Comparison of ENCODE assay signal across 15 cellular contexts in the genomic region with DNA sequence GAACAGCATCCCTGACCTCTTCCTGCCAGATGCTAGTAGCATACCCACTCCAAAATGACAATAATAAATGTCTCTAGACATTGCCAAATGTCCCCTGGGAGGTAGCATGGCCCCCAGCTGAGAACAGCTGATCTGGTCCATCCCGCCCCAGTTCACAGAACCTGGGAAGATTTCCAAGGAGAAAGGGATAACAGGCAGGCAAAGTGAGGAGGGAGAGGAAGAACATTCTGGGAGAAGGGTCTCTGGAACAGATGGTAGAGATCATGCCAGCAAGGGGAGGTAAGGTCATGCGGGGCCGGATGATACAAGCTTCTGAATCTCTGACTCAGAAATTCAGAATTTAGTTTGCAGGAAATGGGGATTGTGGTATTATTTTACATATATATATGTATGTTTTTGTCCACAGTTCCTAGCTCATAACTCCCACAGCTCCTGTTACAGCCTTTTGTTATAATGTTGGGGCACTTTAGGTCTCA.
DNase-seq lines count a peak whose midpoint lies in the region; ATAC-seq and TF ChIP-seq lines count a peak whose summit lies in the region.
"Had no signal": no experiment of that assay in that cellular context is flagged by ENCODE, and none has a peak within 500 bp of the region (broad histone marks: within the 10 kb centered on the region; RNA-seq: fewer than 3 reads in every experiment).

No MANE protein-coding gene starts in this region.

- H3K27ac ChIP-seq in substantia nigra (ENCODE audit: low read depth, low read length, poor library complexity, severe bottlenecking), result no peak overlapping the region
- H3K27ac ChIP-seq in lower lobe of right lung, result no peak overlapping the region
- no peak overlapping the region for H3K27ac ChIP-seq in PC-9
- H3K27ac ChIP-seq: spleen had no signal

- POLR2A ChIA-PET in PC-9 (lab: Charles Lee; ENCODE audit: unreplicated experiment), result interaction anchor here (0.7 kb wide), 1 partner anchor 670 kb away, joined by 10 read pairs; no protein-coding TSS in a partner anchor

- BruUV-seq in PC-9 (replicated peaks; lab: Mats Ljungman, UMichigan), result no TSS peak

- ATAC-seq in lower lobe of right lung, result no peak
- ATAC-seq: natural killer cell had no signal

- H3K27me3 ChIP-seq in BE2C (no peaks in the 10 kb centered on the region), lower lobe of right lung (ENCODE audit: low read depth) (no peaks in the 10 kb centered on the region), PC-9 (ENCODE audit: insufficient read depth, low read depth) (no peaks in the 10 kb centered on the region)
- H3K27me3 ChIP-seq: spleen had no signal

- H3K4me2 ChIP-seq in PC-9, result no peak overlapping the region

- CTCF ChIA-PET in PC-9 (lab: Charles Lee), result no interaction called here

- H3K36me3 ChIP-seq in BE2C (no peaks in the 10 kb centered on the region), lower lobe of right lung (no peaks in the 10 kb centered on the region), PC-9 (ENCODE audit: low read depth) (no peaks in the 10 kb centered on the region)

- H3K4me1 ChIP-seq in BE2C (peaks cover 16% of the 10 kb centered on the region), lower lobe of right lung (no peaks in the 10 kb centered on the region), PC-9 (replicated peaks; ENCODE audit: insufficient read depth) (no peaks in the 10 kb centered on the region)
- H3K4me1 ChIP-seq: spleen had no signal

- H4K20me1 ChIP-seq in PC-9 (ENCODE audit: insufficient read depth), result no peaks in the 10 kb centered on the region

- intact Hi-C loops in lower lobe of right lung (cut with DNase I), result no loop called here
- intact Hi-C loops in PC-9 (cut with micrococcal nuclease; ENCODE audit: unreplicated experiment), result no loop called here

- H2AFZ ChIP-seq in PC-9, result no peak overlapping the region

- peak; percentile 53 for DNase-seq in BE2C
- peak; percentile 84 for DNase-seq in HCEC 1CT
- DNase-seq in T1000 (lab: John Stamatoyannopoulos, UW), result peak; percentile 47
- peak; percentile 42 to 45 for DNase-seq in foreskin fibroblast
- DNase-seq in substantia nigra (lab: John Stamatoyannopoulos, UW), result no peak
- DNase-seq in NCI-H510A treated with DMSO at 0.1 percent for 48 hours (lab: John Stamatoyannopoulos, UW), result no peak
- no peak for DNase-seq in lower lobe of right lung
- no peak for DNase-seq in PC-9
- DNase-seq: anterior cingulate cortex; CD8-positive, alpha-beta memory T cell; erythroblast; islet precursor cell; natural killer cell; spleen; stimulated activated CD8-positive, alpha-beta memory T cell treated with anti-CD3 and anti-CD28 coated beads, Interleukin-4, amount 100 ng/mL, for 48 hours had no signal

- H3F3A ChIP-seq in PC-9 (ENCODE audit: insufficient read depth, low read depth), result no peaks in the 10 kb centered on the region

- no peaks in the 10 kb centered on the region for H3K9me2 ChIP-seq in PC-9 (ENCODE audit: insufficient read depth)

- TF ChIP-seq CTCF in BE2C (IDR thresholded peaks at IDR 0.05; ENCODE audit: low read depth, low read length) (no peak), foreskin fibroblast (IDR thresholded peaks at IDR 0.05; ENCODE audit: low read depth, low read length) (no peak), lower lobe of right lung (IDR thresholded peaks at IDR 0.05) (no peak), PC-9 (conservative IDR thresholded peaks at IDR 0.05) (no peak)

- H3K4me3 ChIP-seq in BE2C (ENCODE audit: low read depth, low read length), result no peak overlapping the region
- H3K4me3 ChIP-seq in foreskin fibroblast (ENCODE audit: low read depth in 1 of 2, low read length in 2 of 2), result no peak overlapping the region
- H3K4me3 ChIP-seq in lower lobe of right lung, result no peak overlapping the region
- H3K4me3 ChIP-seq in PC-9, result no peak overlapping the region
- H3K4me3 ChIP-seq: spleen had no signal

- no peaks in the 10 kb centered on the region for H3K79me2 ChIP-seq in PC-9 (ENCODE audit: low read depth)

- H3K9me3 ChIP-seq in BE2C (no peaks in the 10 kb centered on the region), lower lobe of right lung (no peaks in the 10 kb centered on the region), PC-9 (ENCODE audit: insufficient read depth, low read depth) (no peaks in the 10 kb centered on the region)
- H3K9me3 ChIP-seq: spleen had no signal

Comparison
In these comparisons a context has a peak if more than half of its experiments do, and no peak if none do; other contexts are left out.
1. DNase-seq: peak in BE2C (single experiment), HCEC 1CT (single experiment), T1000 (single experiment) and foreskin fibroblast (2 of 2); none in substantia nigra (0 of 49), NCI-H510A treated with DMSO at 0.1 percent for 48 hours (single experiment), lower lobe of right lung (single experiment) and PC-9 (0 of 2).